8 cellular contexts compared by ENCODE assay signal in the genomic region with DNA sequence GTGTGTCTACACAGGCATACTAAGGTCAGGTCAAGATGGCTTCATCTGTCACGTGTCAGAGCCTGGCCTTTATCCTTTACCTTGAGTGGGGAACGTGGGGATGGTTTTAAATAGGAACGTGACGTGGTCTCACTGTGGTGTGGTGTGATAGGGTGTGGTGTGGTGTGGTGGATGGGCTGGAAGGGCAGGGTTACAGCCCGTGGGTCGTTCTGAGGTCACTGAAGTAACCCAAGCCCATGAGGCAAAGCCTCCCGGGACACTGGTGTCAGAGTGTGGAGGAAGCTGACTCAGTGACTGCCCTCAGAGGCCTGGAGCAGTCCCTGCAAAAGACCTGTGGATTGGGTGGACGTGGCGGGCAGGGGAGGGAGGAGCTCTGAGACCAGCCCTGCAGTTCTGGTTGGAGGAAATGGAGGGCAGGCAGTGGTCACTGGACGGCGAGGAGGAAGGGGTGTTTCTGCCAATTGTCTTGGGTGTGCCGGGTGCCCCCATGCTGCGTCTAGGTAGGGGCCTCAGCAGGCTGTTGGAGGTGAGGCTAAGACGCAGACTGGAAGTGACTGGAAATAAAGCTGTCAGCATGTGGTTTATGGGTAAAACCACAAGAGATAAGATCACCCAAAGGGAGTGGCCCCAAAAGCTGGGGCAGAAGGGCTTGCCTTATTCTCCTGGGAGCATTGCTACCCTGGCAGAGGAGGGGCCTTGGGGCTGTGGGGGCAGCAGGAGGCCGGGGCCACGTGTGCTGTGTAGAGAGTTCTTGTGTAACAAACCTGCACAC.
DNase-seq lines count a peak whose midpoint lies in the region; ATAC-seq, FAIRE-seq and TF ChIP-seq lines count a peak whose summit lies in the region.

No MANE protein-coding gene starts in this region.

- intact Hi-C loops in colonic mucosa (cut with DNase I): no loop called here

- peaks cover 47% of the 10 kb centered on the region for H3K4me1 ChIP-seq in osteoblast (ENCODE audit: insufficient read depth, low read length)
- H3K4me1 ChIP-seq in colonic mucosa: peaks cover 6% of the 10 kb centered on the region

- H3K9ac ChIP-seq in colonic mucosa (ENCODE audit: low read depth in 2 of 2, low read length in 2 of 2): peak overlapping the region in 1 of 2 donors; percentile 6

- DNase-seq in AG08395 (ENCODE audit: low spot score) (peak; percentile 62), HK-2 (ENCODE audit: unreplicated experiment) (peak; percentile 15), UCSD-AML1 (lab: John Stamatoyannopoulos, UW; ENCODE audit: unreplicated experiment) (peak; percentile 86), bronchial epithelial cell (ENCODE audit: low read depth) (peak; percentile 82), osteoblast (ENCODE audit: insufficient read length, low spot score, missing footprints) (peak; percentile 97), colonic mucosa (no peak), NCI-H748 (lab: John Stamatoyannopoulos, UW; ENCODE audit: unreplicated experiment) (no peak)

- TF ChIP-seq CTCF in bronchial epithelial cell (IDR thresholded peaks at IDR 0.05; ENCODE audit: insufficient read depth, low read length, severe bottlenecking) (no peak), osteoblast (IDR thresholded peaks at IDR 0.05; ENCODE audit: extremely low read depth, low read depth, low read length) (no peak), colonic mucosa (IDR thresholded peaks at IDR 0.05) (no peak)

- peaks cover 57% of the 10 kb centered on the region for H3K79me2 ChIP-seq in osteoblast (ENCODE audit: insufficient read depth, low read length)

- peaks cover 84% of the 10 kb centered on the region for H4K20me1 ChIP-seq in osteoblast (ENCODE audit: insufficient read depth, low read length)

- no peaks in the 10 kb centered on the region for H3K36me3 ChIP-seq in bronchial epithelial cell (ENCODE audit: control insufficient read depth, insufficient read depth, low read length)
- H3K36me3 ChIP-seq in osteoblast (ENCODE audit: insufficient read depth, low read length): no peaks in the 10 kb centered on the region
- H3K36me3 ChIP-seq in colonic mucosa: no peaks in the 10 kb centered on the region

- peak; percentile 67 for ATAC-seq in GM19468 (IDR thresholded peaks at IDR 0.05; ENCODE audit: extremely low read depth, unreplicated experiment)

- H3K4me3 ChIP-seq in bronchial epithelial cell (ENCODE audit: low read depth, low read length): no peak overlapping the region
- H3K4me3 ChIP-seq in osteoblast (ENCODE audit: insufficient read depth, low read length): peak overlapping the region; percentile 15
- no peak overlapping the region for H3K4me3 ChIP-seq in colonic mucosa

- FAIRE-seq in bronchial epithelial cell (lab: Jason Lieb, UNC): peak; percentile 77

- H3K9me3 ChIP-seq in osteoblast (ENCODE audit: low read depth, low read length): no peaks in the 10 kb centered on the region
- H3K9me3 ChIP-seq in colonic mucosa: no peaks in the 10 kb centered on the region

- H3K27ac ChIP-seq in osteoblast (ENCODE audit: low read depth, low read length) (peak overlapping the region; percentile 18), colonic mucosa (no peak overlapping the region)

- H3K27me3 ChIP-seq in bronchial epithelial cell (ENCODE audit: control insufficient read depth, insufficient read depth, low read length): peaks cover 25% of the 10 kb centered on the region
- H3K27me3 ChIP-seq in osteoblast (ENCODE audit: insufficient read depth, low read length): peaks cover 3% of the 10 kb centered on the region
- no peaks in the 10 kb centered on the region for H3K27me3 ChIP-seq in colonic mucosa

- H3K4me2 ChIP-seq in osteoblast (ENCODE audit: insufficient read depth, low read length): peak overlapping the region; percentile 63

- H2AFZ ChIP-seq in osteoblast (ENCODE audit: low read length): no peak overlapping the region

Comparison
In these comparisons a context has a peak if more than half of its experiments do, and no peak if none do; other contexts are left out.
1. DNase-seq: peak in AG08395 (single experiment), HK-2 (single experiment), UCSD-AML1 (single experiment), bronchial epithelial cell (single experiment) and osteoblast (single experiment); none in colonic mucosa (single experiment) and NCI-H748 (single experiment).